19 cellular contexts compared by ENCODE assay signal in genomic region chr18:50410894-50411293, GRCh38. TPM values are rescaled to one million over a fixed set of nuclear protein-coding genes. Genes with fewer than 3 reads are reported as not detected.
DNase-seq lines count a peak whose midpoint lies in the region; ATAC-seq and TF ChIP-seq lines count a peak whose summit lies in the region.
"Had no signal": no experiment of that assay in that cellular context is flagged by ENCODE, and none has a peak within 500 bp of the region (broad histone marks: within the 10 kb centered on the region; RNA-seq: fewer than 3 reads in every experiment).

No MANE protein-coding gene starts in this region.

- no peaks in the 10 kb centered on the region for H3K27me3 Mint-ChIP-seq in type B pancreatic cell

- ATAC-seq in activated CD4-positive, CD25-positive, alpha-beta regulatory T cell treated with anti-CD3 and anti-CD28 coated beads, Interleukin-2, amount 50 U/mL, for 24 hours, result no peak
- ATAC-seq in GM18909 (IDR thresholded peaks at IDR 0.05; ENCODE audit: poor library complexity, unreplicated experiment), result no peak
- ATAC-seq: activated CD8-positive, alpha-beta T cell treated with anti-CD3 and anti-CD28 coated beads, Interleukin-2, amount 10 ng/mL, durations not matched to agents 7 days and 5 days; left colon; Panc1; WTC11 had no signal

- no peak for TF ChIP-seq CTCF in AG10803 (conservative IDR thresholded peaks at IDR 0.05; ENCODE audit: low read length)
- no peak for TF ChIP-seq CTCF in cardiac fibroblast (IDR thresholded peaks at IDR 0.05; ENCODE audit: low read depth, low read length)
- no peak for TF ChIP-seq CTCF in tibial artery (IDR thresholded peaks at IDR 0.05)
- TF ChIP-seq CTCF in type B pancreatic cell (conservative IDR thresholded peaks at IDR 0.05), result no peak

- no peak overlapping the region for H3K27ac ChIP-seq in tibial artery
- H3K27ac ChIP-seq: colonic mucosa, suprapubic skin had no signal

- H3K4me1 Mint-ChIP-seq in type B pancreatic cell (ENCODE audit: unreplicated experiment), result peaks cover 16% of the 10 kb centered on the region

- no peaks in the 10 kb centered on the region for H3K36me3 Mint-ChIP-seq in type B pancreatic cell
- H3K36me3 Mint-ChIP-seq: WTC11 had no signal

- H3K9me3 Mint-ChIP-seq in type B pancreatic cell, result no peaks in the 10 kb centered on the region

- no peaks in the 10 kb centered on the region for H3K36me3 ChIP-seq in tibial artery
- H3K36me3 ChIP-seq: colonic mucosa, suprapubic skin had no signal

- H3K4me3 ChIP-seq in AG10803 (ENCODE audit: low read length) (no peak overlapping the region), cardiac fibroblast (replicated peaks in 1 of 2; ENCODE audit: low read depth in 2 of 2, low read length in 2 of 2) (no peak overlapping the region), tibial artery (no peak overlapping the region)
- H3K4me3 ChIP-seq: colonic mucosa, suprapubic skin had no signal

- H3K4me1 ChIP-seq in tibial artery, result no peaks in the 10 kb centered on the region
- H3K4me1 ChIP-seq: colonic mucosa, suprapubic skin had no signal

- no peak overlapping the region for H3K27ac Mint-ChIP-seq in type B pancreatic cell
- H3K27ac Mint-ChIP-seq: activated CD8-positive, alpha-beta T cell treated with anti-CD3 and anti-CD28 coated beads, Interleukin-2, amount 10 ng/mL, durations not matched to agents 7 days and 5 days; WTC11 had no signal

- no peaks in the 10 kb centered on the region for H3K9me3 ChIP-seq in tibial artery
- H3K9me3 ChIP-seq: colonic mucosa, suprapubic skin had no signal

- DNase-seq in AG10803 (ENCODE audit: low read depth) (peak; percentile 37), HuH-7.5 (ENCODE audit: low spot score) (peak; percentile 27), cardiac fibroblast (ENCODE audit: low read depth in 2 of 2) (peak; percentile 69 to 73), hepatic stellate cell (ENCODE audit: low spot score) (peak; percentile 24), tibial artery (no peak), type B pancreatic cell (ENCODE audit: extremely low spot score, unreplicated experiment) (no peak)
- DNase-seq: activated CD8-positive, alpha-beta T cell treated with anti-CD3 and anti-CD28 coated beads, Interleukin-2, amount 10 ng/mL, durations not matched to agents 7 days and 5 days; amniotic stem cell; colonic mucosa; hippocampal formation; left colon; NCI-H748 treated with DMSO at 0.1 percent for 48 hours; stimulated activated CD4-positive, alpha-beta T cell treated with anti-CD3 and anti-CD28 coated beads, Interleukin-4, amount 100 ng/mL, for 24 hours; stimulated activated CD8-positive, alpha-beta memory T cell treated with anti-CD3 and anti-CD28 coated beads, Interleukin-4, amount 100 ng/mL, for 48 hours had no signal

- H3K27me3 ChIP-seq in tibial artery, result peaks cover 0 to 20% of the 10 kb centered on the region in 2 donors
- H3K27me3 ChIP-seq: colonic mucosa had no signal

- H3K4me3 Mint-ChIP-seq in type B pancreatic cell, result no peak overlapping the region
- H3K4me3 Mint-ChIP-seq: activated CD8-positive, alpha-beta T cell treated with anti-CD3 and anti-CD28 coated beads, Interleukin-2, amount 10 ng/mL, durations not matched to agents 7 days and 5 days; WTC11 had no signal

- intact Hi-C loops in tibial artery (cut with DNase I; ENCODE audit: low total_unique reads), result no loop called here

RNA-seq across cellular contexts. Expression of gene SKA1, which starts 36.0 kb away (rescaled TPM):
- total RNA-seq in type B pancreatic cell (ENCODE audit: low replicate concordance), result 5.7 and 14.0 TPM in 2 replicates

Comparison
In these comparisons a context has a peak if more than half of its experiments do, and no peak if none do; other contexts are left out.
1. DNase-seq: peak in AG10803 (single experiment), HuH-7.5 (single experiment), cardiac fibroblast (2 of 2) and hepatic stellate cell (single experiment); none in tibial artery (0 of 2) and type B pancreatic cell (single experiment).